ENCODE assay signal across 9 cellular contexts in genomic region chr7:149716007-149716931, GRCh38. TPM values are rescaled to one million over a fixed set of nuclear protein-coding genes. Genes with fewer than 3 reads are reported as not detected.
DNase-seq lines count a peak whose midpoint lies in the region; ATAC-seq, FAIRE-seq and TF ChIP-seq lines count a peak whose summit lies in the region.
"Had no signal": no experiment of that assay in that cellular context is flagged by ENCODE, and none has a peak within 500 bp of the region (broad histone marks: within the 10 kb centered on the region; RNA-seq: fewer than 3 reads in every experiment).

No MANE protein-coding gene starts in this region.

- no peak for FAIRE-seq in kidney (lab: Jason Lieb, UNC)

- peaks cover 3% of the 10 kb centered on the region for H3K36me3 Mint-ChIP-seq in activated naive CD8-positive, alpha-beta T cell treated with anti-CD3 and anti-CD28 coated beads, Interleukin-2, amount 50 U/mL, for 24 hours (ENCODE audit: low read depth)

- ATAC-seq in Right ventricle myocardium superior (ENCODE audit: poor library complexity) (peak; percentile 32), upper lobe of right lung (no peak), HG02970 (IDR thresholded peaks at IDR 0.05; ENCODE audit: low FRiP score, unreplicated experiment) (no peak)
- no peak for ATAC-seq in activated naive CD8-positive, alpha-beta T cell treated with anti-CD3 and anti-CD28 coated beads, Interleukin-2, amount 50 U/mL, for 24 hours

- H3K27ac ChIP-seq in kidney (ENCODE audit: low read depth in 2 of 2, low read length in 2 of 2) = no peak overlapping the region
- no peak overlapping the region for H3K27ac ChIP-seq in upper lobe of right lung
- H3K27ac ChIP-seq: HL-60 had no signal

- H3K27ac Mint-ChIP-seq in activated naive CD8-positive, alpha-beta T cell treated with anti-CD3 and anti-CD28 coated beads, Interleukin-2, amount 50 U/mL, for 24 hours = no peak overlapping the region

- H3K4me3 ChIP-seq in kidney (ENCODE audit: low read length in 2 of 2) (peak overlapping the region; percentile 72 to 75), upper lobe of right lung (no peak overlapping the region)

- H3K27me3 ChIP-seq in upper lobe of right lung = no peaks in the 10 kb centered on the region

- TF ChIP-seq CTCF in kidney (IDR thresholded peaks at IDR 0.05; ENCODE audit: borderline replicate concordance, extremely low read depth, insufficient read depth) = no peak
- no peak for TF ChIP-seq CTCF in upper lobe of right lung (IDR thresholded peaks at IDR 0.05)

- H3K9me3 Mint-ChIP-seq in activated naive CD8-positive, alpha-beta T cell treated with anti-CD3 and anti-CD28 coated beads, Interleukin-2, amount 50 U/mL, for 24 hours = peaks cover 8% of the 10 kb centered on the region

- H3K36me3 ChIP-seq in kidney (ENCODE audit: control insufficient read depth in 1 of 2, insufficient read depth in 2 of 2, low read length in 2 of 2) (no peaks in the 10 kb centered on the region), upper lobe of right lung (no peaks in the 10 kb centered on the region)

- intact Hi-C loops in Right ventricle myocardium superior (cut with DNase I) = no loop called here
- intact Hi-C loops in cardiac septum (cut with DNase I) = loop anchor here (5.0 kb wide), 1 partner anchor 121 kb away; the partner anchor contains the start of gene ZNF862
- intact Hi-C loops in kidney (cut with DNase I) = no loop called here
- intact Hi-C loops in upper lobe of right lung (cut with DNase I) = no loop called here

- H3K4me1 Mint-ChIP-seq in activated naive CD8-positive, alpha-beta T cell treated with anti-CD3 and anti-CD28 coated beads, Interleukin-2, amount 50 U/mL, for 24 hours = peaks cover 44% of the 10 kb centered on the region

- DNase-seq in Right ventricle myocardium superior (no peak), cardiac septum (ENCODE audit: low spot score) (no peak), kidney (no peak), upper lobe of right lung (peak; percentile 57), NCI-H1436 (lab: John Stamatoyannopoulos, UW) (no peak), CD1c-positive myeloid dendritic cell (ENCODE audit: extremely low spot score) (no peak)
- DNase-seq in activated naive CD8-positive, alpha-beta T cell treated with anti-CD3 and anti-CD28 coated beads, Interleukin-2, amount 50 U/mL, for 24 hours = no peak

- peaks cover 3% of the 10 kb centered on the region for H3K27me3 Mint-ChIP-seq in activated naive CD8-positive, alpha-beta T cell treated with anti-CD3 and anti-CD28 coated beads, Interleukin-2, amount 50 U/mL, for 24 hours

- peaks cover 6 to 21% of the 10 kb centered on the region in 2 donors for H3K4me1 ChIP-seq in kidney (ENCODE audit: control insufficient read depth in 1 of 2, insufficient read depth in 1 of 2, low read depth in 1 of 2, low read length in 2 of 2)
- peaks cover 7% of the 10 kb centered on the region for H3K4me1 ChIP-seq in upper lobe of right lung

- peak overlapping the region in 1 of 2 donors; percentile 72 for H3K9ac ChIP-seq in kidney (ENCODE audit: low read length in 2 of 2)

- no peaks in the 10 kb centered on the region for H3K9me3 ChIP-seq in kidney (ENCODE audit: control insufficient read depth in 1 of 2, low read length in 2 of 2)
- no peaks in the 10 kb centered on the region for H3K9me3 ChIP-seq in upper lobe of right lung

- peak overlapping the region; percentile 87 for H3K4me3 Mint-ChIP-seq in activated naive CD8-positive, alpha-beta T cell treated with anti-CD3 and anti-CD28 coated beads, Interleukin-2, amount 50 U/mL, for 24 hours

RNA-seq across cellular contexts. Expression of gene ZNF467, which starts 57.1 kb away (rescaled TPM):
- total RNA-seq in Right ventricle myocardium superior (5.2 TPM), cardiac septum (7.0 TPM), kidney (24.5 TPM), upper lobe of right lung (35.3 TPM)
- polyA plus RNA-seq in kidney (ENCODE audit: insufficient read depth, low read depth, low replicate concordance) = 15.0 TPM
